Comparison of ENCODE assay signal across 1 cellular context in the genomic region with DNA sequence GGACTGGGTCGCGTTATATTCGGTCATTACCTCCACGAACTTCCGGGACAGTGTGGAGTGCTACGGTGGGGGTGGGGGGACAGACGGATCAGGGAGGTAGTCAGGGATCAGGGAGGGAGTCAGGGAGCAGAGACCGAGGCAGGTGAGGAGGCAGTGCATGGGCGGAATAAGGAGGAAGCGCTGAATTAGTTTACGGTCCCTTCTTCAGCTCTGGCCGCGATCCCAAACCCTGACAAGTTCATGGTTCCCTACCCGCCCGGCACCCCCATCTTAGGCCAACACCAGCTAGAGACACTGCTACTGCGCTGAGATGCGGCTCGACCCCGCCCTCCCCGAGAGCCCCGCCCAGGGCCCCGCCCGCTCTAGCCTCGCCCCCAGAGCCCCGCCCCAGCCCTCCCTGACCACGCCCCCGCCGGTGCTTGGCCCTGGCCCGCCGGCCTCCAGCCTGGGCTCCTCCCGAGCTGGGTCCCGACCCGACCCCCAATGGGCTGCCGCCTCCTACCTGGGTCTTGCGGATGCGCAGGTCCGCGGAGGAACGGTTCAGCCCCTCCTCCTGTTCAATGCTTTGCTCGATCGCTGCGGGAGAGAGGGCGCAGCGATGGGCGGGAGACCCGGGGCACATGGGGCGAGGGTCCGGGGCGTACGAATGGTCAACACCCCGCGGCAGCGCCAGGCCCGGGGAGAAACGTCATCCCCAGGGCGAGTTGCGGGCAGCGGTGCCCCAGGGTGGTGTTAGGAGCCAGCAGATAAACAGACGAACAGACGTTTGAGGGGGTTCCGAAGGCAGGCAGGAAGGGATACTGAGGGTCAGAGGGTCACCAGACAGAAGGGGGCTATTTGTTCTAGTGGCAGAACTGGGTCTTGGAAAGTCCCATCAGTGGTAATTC.
TF ChIP-seq lines count a peak whose summit lies in the region.

No MANE protein-coding gene starts in this region.

TF ChIP-seq in HepG2, 621 proteins besides CTCF, POLR2A, EP300 and RAD21 (continued from another document and continues in another):
- TF ChIP-seq, protein P1, sequence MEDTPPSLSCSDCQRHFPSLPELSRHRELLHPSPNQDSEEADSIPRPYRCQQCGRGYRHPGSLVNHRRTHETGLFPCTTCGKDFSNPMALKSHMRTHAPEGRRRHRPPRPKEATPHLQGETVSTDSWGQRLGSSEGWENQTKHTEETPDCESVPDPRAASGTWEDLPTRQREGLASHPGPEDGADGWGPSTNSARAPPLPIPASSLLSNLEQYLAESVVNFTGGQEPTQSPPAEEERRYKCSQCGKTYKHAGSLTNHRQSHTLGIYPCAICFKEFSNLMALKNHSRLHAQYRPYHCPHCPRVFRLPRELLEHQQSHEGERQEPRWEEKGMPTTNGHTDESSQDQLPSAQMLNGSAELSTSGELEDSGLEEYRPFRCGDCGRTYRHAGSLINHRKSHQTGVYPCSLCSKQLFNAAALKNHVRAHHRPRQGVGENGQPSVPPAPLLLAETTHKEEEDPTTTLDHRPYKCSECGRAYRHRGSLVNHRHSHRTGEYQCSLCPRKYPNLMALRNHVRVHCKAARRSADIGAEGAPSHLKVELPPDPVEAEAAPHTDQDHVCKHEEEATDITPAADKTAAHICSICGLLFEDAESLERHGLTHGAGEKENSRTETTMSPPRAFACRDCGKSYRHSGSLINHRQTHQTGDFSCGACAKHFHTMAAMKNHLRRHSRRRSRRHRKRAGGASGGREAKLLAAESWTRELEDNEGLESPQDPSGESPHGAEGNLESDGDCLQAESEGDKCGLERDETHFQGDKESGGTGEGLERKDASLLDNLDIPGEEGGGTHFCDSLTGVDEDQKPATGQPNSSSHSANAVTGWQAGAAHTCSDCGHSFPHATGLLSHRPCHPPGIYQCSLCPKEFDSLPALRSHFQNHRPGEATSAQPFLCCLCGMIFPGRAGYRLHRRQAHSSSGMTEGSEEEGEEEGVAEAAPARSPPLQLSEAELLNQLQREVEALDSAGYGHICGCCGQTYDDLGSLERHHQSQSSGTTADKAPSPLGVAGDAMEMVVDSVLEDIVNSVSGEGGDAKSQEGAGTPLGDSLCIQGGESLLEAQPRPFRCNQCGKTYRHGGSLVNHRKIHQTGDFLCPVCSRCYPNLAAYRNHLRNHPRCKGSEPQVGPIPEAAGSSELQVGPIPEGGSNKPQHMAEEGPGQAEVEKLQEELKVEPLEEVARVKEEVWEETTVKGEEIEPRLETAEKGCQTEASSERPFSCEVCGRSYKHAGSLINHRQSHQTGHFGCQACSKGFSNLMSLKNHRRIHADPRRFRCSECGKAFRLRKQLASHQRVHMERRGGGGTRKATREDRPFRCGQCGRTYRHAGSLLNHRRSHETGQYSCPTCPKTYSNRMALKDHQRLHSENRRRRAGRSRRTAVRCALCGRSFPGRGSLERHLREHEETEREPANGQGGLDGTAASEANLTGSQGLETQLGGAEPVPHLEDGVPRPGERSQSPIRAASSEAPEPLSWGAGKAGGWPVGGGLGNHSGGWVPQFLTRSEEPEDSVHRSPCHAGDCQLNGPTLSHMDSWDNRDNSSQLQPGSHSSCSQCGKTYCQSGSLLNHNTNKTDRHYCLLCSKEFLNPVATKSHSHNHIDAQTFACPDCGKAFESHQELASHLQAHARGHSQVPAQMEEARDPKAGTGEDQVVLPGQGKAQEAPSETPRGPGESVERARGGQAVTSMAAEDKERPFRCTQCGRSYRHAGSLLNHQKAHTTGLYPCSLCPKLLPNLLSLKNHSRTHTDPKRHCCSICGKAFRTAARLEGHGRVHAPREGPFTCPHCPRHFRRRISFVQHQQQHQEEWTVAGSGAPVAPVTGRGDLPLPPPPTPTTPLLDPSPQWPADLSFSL (CRISPR knock-in tag; IDR thresholded peaks at IDR 0.05), result 0 out of 2 replicates have a peak, but pooled peaks have one; percentile 38
- TF ChIP-seq, protein P2, sequence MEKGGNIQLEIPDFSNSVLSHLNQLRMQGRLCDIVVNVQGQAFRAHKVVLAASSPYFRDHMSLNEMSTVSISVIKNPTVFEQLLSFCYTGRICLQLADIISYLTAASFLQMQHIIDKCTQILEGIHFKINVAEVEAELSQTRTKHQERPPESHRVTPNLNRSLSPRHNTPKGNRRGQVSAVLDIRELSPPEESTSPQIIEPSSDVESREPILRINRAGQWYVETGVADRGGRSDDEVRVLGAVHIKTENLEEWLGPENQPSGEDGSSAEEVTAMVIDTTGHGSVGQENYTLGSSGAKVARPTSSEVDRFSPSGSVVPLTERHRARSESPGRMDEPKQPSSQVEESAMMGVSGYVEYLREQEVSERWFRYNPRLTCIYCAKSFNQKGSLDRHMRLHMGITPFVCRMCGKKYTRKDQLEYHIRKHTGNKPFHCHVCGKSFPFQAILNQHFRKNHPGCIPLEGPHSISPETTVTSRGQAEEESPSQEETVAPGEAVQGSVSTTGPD (CRISPR knock-in tag; IDR thresholded peaks at IDR 0.05), result no peak
- TF ChIP-seq, protein P3, sequence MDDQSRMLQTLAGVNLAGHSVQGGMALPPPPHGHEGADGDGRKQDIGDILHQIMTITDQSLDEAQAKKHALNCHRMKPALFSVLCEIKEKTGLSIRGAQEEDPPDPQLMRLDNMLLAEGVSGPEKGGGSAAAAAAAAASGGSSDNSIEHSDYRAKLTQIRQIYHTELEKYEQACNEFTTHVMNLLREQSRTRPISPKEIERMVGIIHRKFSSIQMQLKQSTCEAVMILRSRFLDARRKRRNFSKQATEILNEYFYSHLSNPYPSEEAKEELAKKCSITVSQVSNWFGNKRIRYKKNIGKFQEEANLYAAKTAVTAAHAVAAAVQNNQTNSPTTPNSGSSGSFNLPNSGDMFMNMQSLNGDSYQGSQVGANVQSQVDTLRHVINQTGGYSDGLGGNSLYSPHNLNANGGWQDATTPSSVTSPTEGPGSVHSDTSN (CRISPR knock-in tag; IDR thresholded peaks at IDR 0.05; ENCODE audit: borderline replicate concordance), result 0 out of 2 replicates have a peak, but pooled peaks have one; percentile 63
- no peak for TF ChIP-seq TCF7L2 (IDR thresholded peaks at IDR 0.05; ENCODE audit: low read depth, low read length)
- TF ChIP-seq ZNF891 (CRISPR knock-in tag; IDR thresholded peaks at IDR 0.05), result no peak
- TF ChIP-seq JUND (CRISPR knock-in tag; IDR thresholded peaks at IDR 0.05), result no peak; the same call in 1 of the 2 replicates
- peak; percentile 53; the same call in 1 of the 2 replicates for TF ChIP-seq PITX1 (CRISPR knock-in tag; IDR thresholded peaks at IDR 0.05)
- TF ChIP-seq, protein P4, sequence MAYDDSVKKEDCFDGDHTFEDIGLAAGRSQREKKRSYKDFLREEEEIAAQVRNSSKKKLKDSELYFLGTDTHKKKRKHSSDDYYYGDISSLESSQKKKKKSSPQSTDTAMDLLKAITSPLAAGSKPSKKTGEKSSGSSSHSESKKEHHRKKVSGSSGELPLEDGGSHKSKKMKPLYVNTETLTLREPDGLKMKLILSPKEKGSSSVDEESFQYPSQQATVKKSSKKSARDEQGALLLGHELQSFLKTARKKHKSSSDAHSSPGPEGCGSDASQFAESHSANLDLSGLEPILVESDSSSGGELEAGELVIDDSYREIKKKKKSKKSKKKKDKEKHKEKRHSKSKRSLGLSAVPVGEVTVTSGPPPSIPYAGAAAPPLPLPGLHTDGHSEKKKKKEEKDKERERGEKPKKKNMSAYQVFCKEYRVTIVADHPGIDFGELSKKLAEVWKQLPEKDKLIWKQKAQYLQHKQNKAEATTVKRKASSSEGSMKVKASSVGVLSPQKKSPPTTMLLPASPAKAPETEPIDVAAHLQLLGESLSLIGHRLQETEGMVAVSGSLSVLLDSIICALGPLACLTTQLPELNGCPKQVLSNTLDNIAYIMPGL (CRISPR knock-in tag; IDR thresholded peaks at IDR 0.05; ENCODE audit: borderline replicate concordance in 1 of 2, low read depth in 1 of 2), result peak in 1 of 2 experiments; percentile 43; a peak in 2 of 4 replicates
- no peak; the same call in 1 of the 2 replicates for TF ChIP-seq CCDC6 (CRISPR knock-in tag; IDR thresholded peaks at IDR 0.05)
- TF ChIP-seq ZNF7 (CRISPR knock-in tag; IDR thresholded peaks at IDR 0.05), result 0 out of 2 replicates have a peak, but pooled peaks have one; percentile 5
- TF ChIP-seq SALL2 (CRISPR knock-in tag; IDR thresholded peaks at IDR 0.05), result no peak; the same call in 1 of the 2 replicates
- TF ChIP-seq, protein P5, sequence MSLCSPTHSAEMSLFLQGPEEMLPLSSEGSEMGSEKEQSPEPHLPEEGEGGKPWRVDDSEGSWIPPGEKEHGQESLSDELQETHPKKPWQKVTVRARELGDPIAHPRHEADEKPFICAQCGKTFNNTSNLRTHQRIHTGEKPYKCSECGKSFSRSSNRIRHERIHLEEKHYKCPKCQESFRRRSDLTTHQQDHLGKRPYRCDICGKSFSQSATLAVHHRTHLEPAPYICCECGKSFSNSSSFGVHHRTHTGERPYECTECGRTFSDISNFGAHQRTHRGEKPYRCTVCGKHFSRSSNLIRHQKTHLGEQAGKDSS (CRISPR knock-in tag; IDR thresholded peaks at IDR 0.05; ENCODE audit: borderline replicate concordance, low read depth), result no peak
- peak; percentile 25; the same call in 1 of the 2 replicates for TF ChIP-seq ZNF761 (CRISPR knock-in tag; conservative IDR thresholded peaks at IDR 0.05)
- no peak for TF ChIP-seq ZBTB8A (CRISPR knock-in tag; IDR thresholded peaks at IDR 0.05; ENCODE audit: borderline replicate concordance, low read depth)
- TF ChIP-seq ZNF674 (CRISPR knock-in tag; IDR thresholded peaks at IDR 0.05; ENCODE audit: low read depth), result no peak
- TF ChIP-seq MLLT10 (CRISPR knock-in tag; IDR thresholded peaks at IDR 0.05), result no peak
- TF ChIP-seq, protein P6, sequence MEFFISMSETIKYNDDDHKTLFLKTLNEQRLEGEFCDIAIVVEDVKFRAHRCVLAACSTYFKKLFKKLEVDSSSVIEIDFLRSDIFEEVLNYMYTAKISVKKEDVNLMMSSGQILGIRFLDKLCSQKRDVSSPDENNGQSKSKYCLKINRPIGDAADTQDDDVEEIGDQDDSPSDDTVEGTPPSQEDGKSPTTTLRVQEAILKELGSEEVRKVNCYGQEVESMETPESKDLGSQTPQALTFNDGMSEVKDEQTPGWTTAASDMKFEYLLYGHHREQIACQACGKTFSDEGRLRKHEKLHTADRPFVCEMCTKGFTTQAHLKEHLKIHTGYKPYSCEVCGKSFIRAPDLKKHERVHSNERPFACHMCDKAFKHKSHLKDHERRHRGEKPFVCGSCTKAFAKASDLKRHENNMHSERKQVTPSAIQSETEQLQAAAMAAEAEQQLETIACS (CRISPR knock-in tag; IDR thresholded peaks at IDR 0.05), result no peak
- TF ChIP-seq, protein P7, sequence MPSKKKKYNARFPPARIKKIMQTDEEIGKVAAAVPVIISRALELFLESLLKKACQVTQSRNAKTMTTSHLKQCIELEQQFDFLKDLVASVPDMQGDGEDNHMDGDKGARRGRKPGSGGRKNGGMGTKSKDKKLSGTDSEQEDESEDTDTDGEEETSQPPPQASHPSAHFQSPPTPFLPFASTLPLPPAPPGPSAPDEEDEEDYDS (CRISPR knock-in tag; IDR thresholded peaks at IDR 0.05), result peak; percentile 54
- TF ChIP-seq BHLHE40 (IDR thresholded peaks at IDR 0.05; ENCODE audit: low read length), result no peak
- TF ChIP-seq ZNF672 (CRISPR knock-in tag; IDR thresholded peaks at IDR 0.05), result no peak
- no peak; the same call in 1 of the 2 replicates for TF ChIP-seq ESRRA (CRISPR knock-in tag; IDR thresholded peaks at IDR 0.05; ENCODE audit: low read depth)
- peak; percentile 73 for TF ChIP-seq HNRNPH1 (optimal IDR thresholded peaks at IDR 0.05; ENCODE audit: low read depth, low read length)
- TF ChIP-seq, protein P8, sequence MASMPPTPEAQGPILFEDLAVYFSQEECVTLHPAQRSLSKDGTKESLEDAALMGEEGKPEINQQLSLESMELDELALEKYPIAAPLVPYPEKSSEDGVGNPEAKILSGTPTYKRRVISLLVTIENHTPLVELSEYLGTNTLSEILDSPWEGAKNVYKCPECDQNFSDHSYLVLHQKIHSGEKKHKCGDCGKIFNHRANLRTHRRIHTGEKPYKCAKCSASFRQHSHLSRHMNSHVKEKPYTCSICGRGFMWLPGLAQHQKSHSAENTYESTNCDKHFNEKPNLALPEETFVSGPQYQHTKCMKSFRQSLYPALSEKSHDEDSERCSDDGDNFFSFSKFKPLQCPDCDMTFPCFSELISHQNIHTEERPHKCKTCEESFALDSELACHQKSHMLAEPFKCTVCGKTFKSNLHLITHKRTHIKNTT (CRISPR knock-in tag; IDR thresholded peaks at IDR 0.05), result no peak
- TF ChIP-seq TMF1 (CRISPR knock-in tag; IDR thresholded peaks at IDR 0.05; ENCODE audit: low read depth), result peak; percentile 60; the same call in 1 of the 2 replicates
- peak; percentile 62; the same call in 1 of the 2 replicates for TF ChIP-seq ZNF292 (CRISPR knock-in tag; IDR thresholded peaks at IDR 0.05; ENCODE audit: borderline replicate concordance, low read depth)
- peak; percentile 87 for TF ChIP-seq BORCS8-MEF2B (CRISPR knock-in tag; IDR thresholded peaks at IDR 0.05)
- TF ChIP-seq, protein P9, sequence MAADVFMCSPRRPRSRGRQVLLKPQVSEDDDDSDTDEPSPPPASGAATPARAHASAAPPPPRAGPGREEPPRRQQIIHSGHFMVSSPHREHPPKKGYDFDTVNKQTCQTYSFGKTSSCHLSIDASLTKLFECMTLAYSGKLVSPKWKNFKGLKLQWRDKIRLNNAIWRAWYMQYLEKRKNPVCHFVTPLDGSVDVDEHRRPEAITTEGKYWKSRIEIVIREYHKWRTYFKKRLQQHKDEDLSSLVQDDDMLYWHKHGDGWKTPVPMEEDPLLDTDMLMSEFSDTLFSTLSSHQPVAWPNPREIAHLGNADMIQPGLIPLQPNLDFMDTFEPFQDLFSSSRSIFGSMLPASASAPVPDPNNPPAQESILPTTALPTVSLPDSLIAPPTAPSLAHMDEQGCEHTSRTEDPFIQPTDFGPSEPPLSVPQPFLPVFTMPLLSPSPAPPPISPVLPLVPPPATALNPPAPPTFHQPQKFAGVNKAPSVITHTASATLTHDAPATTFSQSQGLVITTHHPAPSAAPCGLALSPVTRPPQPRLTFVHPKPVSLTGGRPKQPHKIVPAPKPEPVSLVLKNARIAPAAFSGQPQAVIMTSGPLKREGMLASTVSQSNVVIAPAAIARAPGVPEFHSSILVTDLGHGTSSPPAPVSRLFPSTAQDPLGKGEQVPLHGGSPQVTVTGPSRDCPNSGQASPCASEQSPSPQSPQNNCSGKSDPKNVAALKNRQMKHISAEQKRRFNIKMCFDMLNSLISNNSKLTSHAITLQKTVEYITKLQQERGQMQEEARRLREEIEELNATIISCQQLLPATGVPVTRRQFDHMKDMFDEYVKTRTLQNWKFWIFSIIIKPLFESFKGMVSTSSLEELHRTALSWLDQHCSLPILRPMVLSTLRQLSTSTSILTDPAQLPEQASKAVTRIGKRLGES (CRISPR knock-in tag; IDR thresholded peaks at IDR 0.05; ENCODE audit: borderline replicate concordance), result no peak
- no peak for TF ChIP-seq POLR2AphosphoS2 (IDR thresholded peaks at IDR 0.05; ENCODE audit: low read depth, low read length)
- TF ChIP-seq HNRNPL (IDR thresholded peaks at IDR 0.05; ENCODE audit: low read depth, low read length), result 0 out of 2 replicates have a peak, but pooled peaks have one; percentile 35
- TF ChIP-seq HOXA5 (CRISPR knock-in tag; IDR thresholded peaks at IDR 0.05), result peak; percentile 60; the same call in 1 of the 2 replicates
- TF ChIP-seq DPF2 (CRISPR knock-in tag; IDR thresholded peaks at IDR 0.05; ENCODE audit: borderline replicate concordance, low read depth), result no peak
- TF ChIP-seq ZZZ3 (CRISPR knock-in tag; IDR thresholded peaks at IDR 0.05; ENCODE audit: borderline replicate concordance), result peak; percentile 80
